ENCODE assay signal across 8 cellular contexts in genomic region chr2:218569661-218570500, GRCh38. TPM values are rescaled to one million over a fixed set of nuclear protein-coding genes. Genes with fewer than 3 reads are reported as not detected.
DNase-seq lines count a peak whose midpoint lies in the region; ATAC-seq and TF ChIP-seq lines count a peak whose summit lies in the region.

No MANE protein-coding gene starts in this region.

- no peaks in the 10 kb centered on the region for H3K9me3 ChIP-seq in HAP-1
- H3K9me3 ChIP-seq in fibroblast of lung (ENCODE audit: control insufficient read depth, insufficient read depth, low read depth, low read length), result no peaks in the 10 kb centered on the region

- H3K27me3 ChIP-seq in HAP-1 (ENCODE audit: low read depth) (no peaks in the 10 kb centered on the region), fibroblast of lung (ENCODE audit: control insufficient read depth, insufficient read depth, low read length) (no peaks in the 10 kb centered on the region)

- H4K20me1 ChIP-seq in fibroblast of lung (ENCODE audit: control insufficient read depth, extremely low read depth, insufficient read depth, low read length), result no peaks in the 10 kb centered on the region

- H3K4me3 ChIP-seq in AG09309 (ENCODE audit: control insufficient read depth, low read depth, low read length) (peak overlapping the region; percentile 86), HAP-1 (peak overlapping the region; percentile 80), fibroblast of lung (replicated peaks in 1 of 4; ENCODE audit: control extremely low read depth in 1 of 4, insufficient read depth in 1 of 4, low read depth in 3 of 4, low read length in 4 of 4) (peak overlapping the region; percentile 73 to 84 (median 78))

- peak overlapping the region; percentile 96 for H3K27ac ChIP-seq in fibroblast of lung (ENCODE audit: insufficient read depth, low read length)

- TF ChIP-seq CTCF in AG09309 (IDR thresholded peaks at IDR 0.05; ENCODE audit: control insufficient read depth, insufficient read depth, low read depth, low read length, missing control alignments) (no peak), fibroblast of lung (conservative IDR thresholded peaks at IDR 0.05 in 1 of 2, IDR thresholded peaks at IDR 0.05 in 1 of 2; ENCODE audit: low read depth in 1 of 2, low read length in 2 of 2) (no peak)

- H3K36me3 ChIP-seq in HAP-1 (replicated peaks) (peaks cover 28% of the 10 kb centered on the region), fibroblast of lung (ENCODE audit: control insufficient read depth, insufficient read depth, low read length) (no peaks in the 10 kb centered on the region)

- no peak for DNase-seq in AG09309 (ENCODE audit: low read depth)
- DNase-seq in HAP-1 (ENCODE audit: low spot score in 2 of 2), result peak; percentile 34 to 37
- DNase-seq in T-helper 22 cell (ENCODE audit: low read depth), result peak; percentile 19
- peak; percentile 58 to 62 for DNase-seq in fibroblast of lung (ENCODE audit: low read depth in 2 of 2)
- DNase-seq in non-pigmented ciliary epithelial cell (ENCODE audit: low read depth), result peak; percentile 19

- in situ Hi-C loops in HAP-1 (cut with MboI; ENCODE audit: low sequenced_read_pairs), result no loop called here

- H3K9ac ChIP-seq in fibroblast of lung (ENCODE audit: insufficient read depth, low read length), result peak overlapping the region; percentile 94

- H3K4me2 ChIP-seq in fibroblast of lung (ENCODE audit: extremely low read depth, insufficient read depth, low read length), result peak overlapping the region; percentile 72

- H3K4me1 ChIP-seq in HAP-1, result peaks cover 14% of the 10 kb centered on the region
- peaks cover 3% of the 10 kb centered on the region for H3K4me1 ChIP-seq in fibroblast of lung (ENCODE audit: control insufficient read depth, extremely low read depth, insufficient read depth, low read length)

- H2AFZ ChIP-seq in fibroblast of lung (ENCODE audit: low read length), result no peak overlapping the region

- no peak for ATAC-seq in HG03469 (IDR thresholded peaks at IDR 0.05; ENCODE audit: unreplicated experiment)
- ATAC-seq in GM19455 (IDR thresholded peaks at IDR 0.05; ENCODE audit: unreplicated experiment), result no peak
- ATAC-seq in HG03520 (IDR thresholded peaks at IDR 0.05; ENCODE audit: unreplicated experiment), result no peak

- peaks cover 86% of the 10 kb centered on the region for H3K79me2 ChIP-seq in fibroblast of lung (ENCODE audit: control insufficient read depth, insufficient read depth, low read length)

RNA-seq across cellular contexts. Expression of gene CNOT9, which starts 1.2 kb away (rescaled TPM):
- 31.1 and 31.4 TPM in 2 replicates for total RNA-seq in fibroblast of lung
- 45.9 and 70.1 TPM in 2 replicates for polyA plus RNA-seq in fibroblast of lung
- polyA plus RNA-seq in fibroblast of lung (2012), result 27.3 and 41.4 TPM in 2 replicates
- polyA minus RNA-seq in fibroblast of lung (ENCODE audit: low replicate concordance), result 27.2 and 57.3 TPM in 2 replicates

RNA-seq across cellular contexts. Expression of gene USP37, which starts 1.7 kb away (rescaled TPM):
- total RNA-seq in fibroblast of lung, result 8.3 and 10.3 TPM in 2 replicates
- polyA plus RNA-seq in fibroblast of lung, result 3.5 and 4.6 TPM in 2 replicates
- polyA plus RNA-seq in fibroblast of lung (2012), result 2.4 and 3.2 TPM in 2 replicates
- polyA minus RNA-seq in fibroblast of lung (ENCODE audit: low replicate concordance), result 2.4 and 3.7 TPM in 2 replicates

RNA-seq across cellular contexts. Expression of gene PLCD4, which starts 37.8 kb away (rescaled TPM):
- 3.9 and 10.7 TPM in 2 replicates for total RNA-seq in fibroblast of lung
- polyA plus RNA-seq in fibroblast of lung, result 4.1 and 5.8 TPM in 2 replicates
- polyA plus RNA-seq in fibroblast of lung (2012), result 4.8 and 6.8 TPM in 2 replicates
- polyA minus RNA-seq in fibroblast of lung (ENCODE audit: low replicate concordance), result 6.6 and 23.8 TPM in 2 replicates
